8 cellular contexts compared by ENCODE assay signal in genomic region chr2:105396254-105397024, GRCh38. TPM values are rescaled to one million over a fixed set of nuclear protein-coding genes. Genes with fewer than 3 reads are reported as not detected.
A peak's percentile ranks its signal among the peaks of the same experiment; 100 is the strongest.
DNase-seq lines count a peak whose midpoint lies in the region; ATAC-seq, FAIRE-seq and TF ChIP-seq lines count a peak whose summit lies in the region.

No MANE protein-coding gene starts in this region.

- no peak for TF ChIP-seq POLR2A in GM12891 (IDR thresholded peaks at IDR 0.05; ENCODE audit: low read depth, low read length)

- peak overlapping the region; percentile 8 to 94 for H3K27ac ChIP-seq in right atrium auricular region

- DNase-seq in activated CD8-positive, alpha-beta memory T cell treated with anti-CD3 and anti-CD28 coated beads, Interleukin-2, amount 50 U/mL, for 48 hours: peak; percentile 70
- DNase-seq in right atrium auricular region (ENCODE audit: low spot score): peak; percentile 78
- peak; percentile 9 to 34 (median 21) for DNase-seq in stimulated activated CD4-positive, alpha-beta T cell treated with anti-CD3 and anti-CD28 coated beads, TNF-alpha, amount 100 ng/mL, for 4 hours (ENCODE audit: low read depth in 3 of 3)
- DNase-seq in NCI-H2081 treated with DMSO at 0.1 percent for 48 hours (lab: John Stamatoyannopoulos, UW): no peak
- no peak for DNase-seq in GM12891 (ENCODE audit: insufficient read length, low spot score)

- FAIRE-seq in GM12891 (lab: Jason Lieb, UNC): no peak

- ATAC-seq in HG02798 (IDR thresholded peaks at IDR 0.05; ENCODE audit: poor library complexity, unreplicated experiment): peak; percentile 33
- ATAC-seq in HG03045 (IDR thresholded peaks at IDR 0.05; ENCODE audit: unreplicated experiment): no peak
- ATAC-seq in GM18861 (IDR thresholded peaks at IDR 0.05; ENCODE audit: unreplicated experiment): no peak

- H3K36me3 ChIP-seq in right atrium auricular region: no peaks in the 10 kb centered on the region

- H3K9me3 ChIP-seq in right atrium auricular region: no peaks in the 10 kb centered on the region

- H3K27me3 ChIP-seq in right atrium auricular region: no peaks in the 10 kb centered on the region

- peaks cover 0 to 27% of the 10 kb centered on the region in 2 donors for H3K4me1 ChIP-seq in right atrium auricular region

- H3K4me3 ChIP-seq in right atrium auricular region: no peak overlapping the region

- TF ChIP-seq CTCF in right atrium auricular region (IDR thresholded peaks at IDR 0.05): no peak

TF ChIP-seq in GM12891, 5 proteins besides CTCF, POLR2A, EP300 and RAD21:
- TF ChIP-seq POU2F2 (IDR thresholded peaks at IDR 0.05; ENCODE audit: low read depth, low read length): no peak
- TF ChIP-seq SPI1 (IDR thresholded peaks at IDR 0.05; ENCODE audit: low read depth, low read length): no peak
- no peak for TF ChIP-seq POLR2AphosphoS5 (IDR thresholded peaks at IDR 0.05; ENCODE audit: low read depth, low read length)
- TF ChIP-seq TAF1 (IDR thresholded peaks at IDR 0.05; ENCODE audit: low read depth, low read length): no peak
- no peak for TF ChIP-seq PAX5 (IDR thresholded peaks at IDR 0.05; ENCODE audit: insufficient read depth, low read length, severe bottlenecking)

RNA-seq across cellular contexts. Expression of gene FHL2, which starts 2.4 kb away (rescaled TPM):
- 100 to 1,000 TPM; 141 to 356 TPM for total RNA-seq in right atrium auricular region
- polyA plus RNA-seq in GM12891 (2012; ENCODE audit: low read depth, missing spikeins): 2.5 TPM

RNA-seq across cellular contexts. Expression of gene C2orf49, which starts 59.1 kb away (rescaled TPM):
- total RNA-seq in right atrium auricular region: 10 to 100 TPM; 15.5 to 18.0 TPM
- 12.3 TPM for polyA plus RNA-seq in GM12891 (2012; ENCODE audit: low read depth, missing spikeins)

Comparison
In these comparisons a context has a peak if more than half of its experiments do, and no peak if none do; other contexts are left out.
1. DNase-seq: peak in activated CD8-positive, alpha-beta memory T cell treated with anti-CD3 and anti-CD28 coated beads, Interleukin-2, amount 50 U/mL, for 48 hours (single experiment), right atrium auricular region (single experiment) and stimulated activated CD4-positive, alpha-beta T cell treated with anti-CD3 and anti-CD28 coated beads, TNF-alpha, amount 100 ng/mL, for 4 hours (3 of 3); none in NCI-H2081 treated with DMSO at 0.1 percent for 48 hours (single experiment) and GM12891 (single experiment).